ENCODE assay signal across 1 cellular context in the genomic region with DNA sequence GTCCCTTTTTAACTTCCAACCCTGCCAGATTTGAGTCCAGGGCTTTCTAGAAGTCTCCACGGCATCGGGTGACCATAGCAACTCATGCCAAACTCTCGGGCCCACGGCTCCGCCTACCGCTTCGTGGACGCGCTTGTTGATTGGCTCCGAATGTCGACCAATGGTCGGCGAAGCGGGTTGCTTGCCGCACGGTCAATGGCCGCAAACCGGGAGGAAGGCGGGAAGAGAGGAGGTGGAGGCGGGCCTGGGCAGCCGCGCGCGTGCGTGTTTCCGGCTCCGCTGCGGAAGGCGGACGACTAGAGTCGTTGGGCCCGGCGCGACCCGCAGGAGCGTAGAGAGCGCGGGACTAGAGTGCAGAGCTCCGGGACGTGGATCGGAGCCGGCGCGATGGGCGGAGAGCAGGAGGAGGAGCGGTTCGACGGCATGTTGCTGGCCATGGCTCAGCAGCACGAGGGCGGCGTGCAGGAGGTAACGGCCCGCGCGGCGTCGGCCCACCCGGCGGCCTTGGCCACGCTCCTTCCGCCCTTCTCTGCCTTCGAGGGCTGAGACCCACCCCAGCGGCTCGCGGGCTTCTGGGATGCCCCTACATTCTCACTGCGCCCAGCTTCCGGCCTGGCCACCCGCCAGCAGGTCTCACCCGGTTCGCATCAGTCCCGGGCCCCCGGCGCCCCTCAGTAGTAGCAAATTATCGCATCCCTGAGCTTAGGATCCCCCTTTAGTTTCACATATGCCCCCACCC.
TF ChIP-seq lines count a peak whose summit lies in the region.

A gene (plus strand): TSS at position 282 of the 739 bp plus-strand sequence. CDS start 106 bp downstream, at position 388.

TF ChIP-seq in HepG2, 621 proteins besides CTCF, POLR2A, EP300 and RAD21 (continued from another document and continues in another):
- TF ChIP-seq, protein P1, sequence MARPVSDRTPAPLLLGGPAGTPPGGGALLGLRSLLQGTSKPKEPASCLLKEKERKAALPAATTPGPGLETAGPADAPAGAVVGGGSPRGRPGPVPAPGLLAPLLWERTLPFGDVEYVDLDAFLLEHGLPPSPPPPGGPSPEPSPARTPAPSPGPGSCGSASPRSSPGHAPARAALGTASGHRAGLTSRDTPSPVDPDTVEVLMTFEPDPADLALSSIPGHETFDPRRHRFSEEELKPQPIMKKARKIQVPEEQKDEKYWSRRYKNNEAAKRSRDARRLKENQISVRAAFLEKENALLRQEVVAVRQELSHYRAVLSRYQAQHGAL (CRISPR knock-in tag; IDR thresholded peaks at IDR 0.05; ENCODE audit: not compliant biosample characterization): no peak
- peak; percentile 77; the same call in 1 of the 2 replicates for TF ChIP-seq CHCHD3 (CRISPR knock-in tag; IDR thresholded peaks at IDR 0.05)
- TF ChIP-seq, protein P2, sequence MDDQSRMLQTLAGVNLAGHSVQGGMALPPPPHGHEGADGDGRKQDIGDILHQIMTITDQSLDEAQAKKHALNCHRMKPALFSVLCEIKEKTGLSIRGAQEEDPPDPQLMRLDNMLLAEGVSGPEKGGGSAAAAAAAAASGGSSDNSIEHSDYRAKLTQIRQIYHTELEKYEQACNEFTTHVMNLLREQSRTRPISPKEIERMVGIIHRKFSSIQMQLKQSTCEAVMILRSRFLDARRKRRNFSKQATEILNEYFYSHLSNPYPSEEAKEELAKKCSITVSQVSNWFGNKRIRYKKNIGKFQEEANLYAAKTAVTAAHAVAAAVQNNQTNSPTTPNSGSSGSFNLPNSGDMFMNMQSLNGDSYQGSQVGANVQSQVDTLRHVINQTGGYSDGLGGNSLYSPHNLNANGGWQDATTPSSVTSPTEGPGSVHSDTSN (CRISPR knock-in tag; IDR thresholded peaks at IDR 0.05; ENCODE audit: borderline replicate concordance): no peak
- no peak for TF ChIP-seq ZNF496 (CRISPR knock-in tag; IDR thresholded peaks at IDR 0.05; ENCODE audit: insufficient replicate concordance)
- TF ChIP-seq, protein P3, sequence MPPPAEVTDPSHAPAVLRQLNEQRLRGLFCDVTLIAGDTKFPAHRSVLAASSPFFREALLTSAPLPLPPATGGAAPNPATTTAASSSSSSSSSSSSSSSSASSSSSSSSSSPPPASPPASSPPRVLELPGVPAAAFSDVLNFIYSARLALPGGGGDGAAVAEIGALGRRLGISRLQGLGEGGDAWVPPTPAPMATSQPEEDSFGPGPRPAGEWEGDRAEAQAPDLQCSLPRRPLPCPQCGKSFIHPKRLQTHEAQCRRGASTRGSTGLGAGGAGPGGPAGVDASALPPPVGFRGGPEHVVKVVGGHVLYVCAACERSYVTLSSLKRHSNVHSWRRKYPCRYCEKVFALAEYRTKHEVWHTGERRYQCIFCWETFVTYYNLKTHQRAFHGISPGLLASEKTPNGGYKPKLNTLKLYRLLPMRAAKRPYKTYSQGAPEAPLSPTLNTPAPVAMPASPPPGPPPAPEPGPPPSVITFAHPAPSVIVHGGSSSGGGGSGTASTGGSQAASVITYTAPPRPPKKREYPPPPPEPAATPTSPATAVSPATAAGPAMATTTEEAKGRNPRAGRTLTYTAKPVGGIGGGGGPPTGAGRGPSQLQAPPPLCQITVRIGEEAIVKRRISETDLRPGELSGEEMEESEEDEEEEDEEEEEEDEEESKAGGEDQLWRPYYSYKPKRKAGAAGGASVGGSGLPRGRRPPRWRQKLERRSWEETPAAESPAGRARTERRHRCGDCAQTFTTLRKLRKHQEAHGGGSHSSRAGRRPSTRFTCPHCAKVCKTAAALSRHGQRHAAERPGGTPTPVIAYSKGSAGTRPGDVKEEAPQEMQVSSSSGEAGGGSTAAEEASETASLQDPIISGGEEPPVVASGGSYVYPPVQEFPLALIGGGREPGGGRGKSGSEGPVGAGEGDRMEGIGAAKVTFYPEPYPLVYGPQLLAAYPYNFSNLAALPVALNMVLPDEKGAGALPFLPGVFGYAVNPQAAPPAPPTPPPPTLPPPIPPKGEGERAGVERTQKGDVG (CRISPR knock-in tag; IDR thresholded peaks at IDR 0.05; ENCODE audit: borderline replicate concordance): no peak; the same call in 1 of the 2 replicates
- TF ChIP-seq SETDB1 (CRISPR knock-in tag; IDR thresholded peaks at IDR 0.05; ENCODE audit: borderline replicate concordance): no peak
- peak; percentile 80; the same call in 1 of the 2 replicates for TF ChIP-seq ZNF350 (CRISPR knock-in tag; IDR thresholded peaks at IDR 0.05; ENCODE audit: borderline replicate concordance, low read depth)
- no peak for TF ChIP-seq REPIN1 (CRISPR knock-in tag; IDR thresholded peaks at IDR 0.05; ENCODE audit: borderline replicate concordance, low read depth)
- TF ChIP-seq, protein P4, sequence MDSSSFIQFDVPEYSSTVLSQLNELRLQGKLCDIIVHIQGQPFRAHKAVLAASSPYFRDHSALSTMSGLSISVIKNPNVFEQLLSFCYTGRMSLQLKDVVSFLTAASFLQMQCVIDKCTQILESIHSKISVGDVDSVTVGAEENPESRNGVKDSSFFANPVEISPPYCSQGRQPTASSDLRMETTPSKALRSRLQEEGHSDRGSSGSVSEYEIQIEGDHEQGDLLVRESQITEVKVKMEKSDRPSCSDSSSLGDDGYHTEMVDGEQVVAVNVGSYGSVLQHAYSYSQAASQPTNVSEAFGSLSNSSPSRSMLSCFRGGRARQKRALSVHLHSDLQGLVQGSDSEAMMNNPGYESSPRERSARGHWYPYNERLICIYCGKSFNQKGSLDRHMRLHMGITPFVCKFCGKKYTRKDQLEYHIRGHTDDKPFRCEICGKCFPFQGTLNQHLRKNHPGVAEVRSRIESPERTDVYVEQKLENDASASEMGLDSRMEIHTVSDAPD (CRISPR knock-in tag; IDR thresholded peaks at IDR 0.05): no peak
- TF ChIP-seq, protein P5, sequence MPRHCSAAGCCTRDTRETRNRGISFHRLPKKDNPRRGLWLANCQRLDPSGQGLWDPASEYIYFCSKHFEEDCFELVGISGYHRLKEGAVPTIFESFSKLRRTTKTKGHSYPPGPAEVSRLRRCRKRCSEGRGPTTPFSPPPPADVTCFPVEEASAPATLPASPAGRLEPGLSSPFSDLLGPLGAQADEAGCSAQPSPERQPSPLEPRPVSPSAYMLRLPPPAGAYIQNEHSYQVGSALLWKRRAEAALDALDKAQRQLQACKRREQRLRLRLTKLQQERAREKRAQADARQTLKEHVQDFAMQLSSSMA (CRISPR knock-in tag; IDR thresholded peaks at IDR 0.05): peak; percentile 62; the same call in 1 of the 2 replicates
- no peak for TF ChIP-seq SNRNP70 (IDR thresholded peaks at IDR 0.05; ENCODE audit: low read depth, low read length)
- TF ChIP-seq ZNF713 (CRISPR knock-in tag; IDR thresholded peaks at IDR 0.05): no peak
- TF ChIP-seq FOXO1 (CRISPR knock-in tag; IDR thresholded peaks at IDR 0.05): peak; percentile 50; the same call in 1 of the 2 replicates
- peak; percentile 10; the same call in 1 of the 2 replicates for TF ChIP-seq ZNF205 (CRISPR knock-in tag; IDR thresholded peaks at IDR 0.05)
- TF ChIP-seq, protein P6, sequence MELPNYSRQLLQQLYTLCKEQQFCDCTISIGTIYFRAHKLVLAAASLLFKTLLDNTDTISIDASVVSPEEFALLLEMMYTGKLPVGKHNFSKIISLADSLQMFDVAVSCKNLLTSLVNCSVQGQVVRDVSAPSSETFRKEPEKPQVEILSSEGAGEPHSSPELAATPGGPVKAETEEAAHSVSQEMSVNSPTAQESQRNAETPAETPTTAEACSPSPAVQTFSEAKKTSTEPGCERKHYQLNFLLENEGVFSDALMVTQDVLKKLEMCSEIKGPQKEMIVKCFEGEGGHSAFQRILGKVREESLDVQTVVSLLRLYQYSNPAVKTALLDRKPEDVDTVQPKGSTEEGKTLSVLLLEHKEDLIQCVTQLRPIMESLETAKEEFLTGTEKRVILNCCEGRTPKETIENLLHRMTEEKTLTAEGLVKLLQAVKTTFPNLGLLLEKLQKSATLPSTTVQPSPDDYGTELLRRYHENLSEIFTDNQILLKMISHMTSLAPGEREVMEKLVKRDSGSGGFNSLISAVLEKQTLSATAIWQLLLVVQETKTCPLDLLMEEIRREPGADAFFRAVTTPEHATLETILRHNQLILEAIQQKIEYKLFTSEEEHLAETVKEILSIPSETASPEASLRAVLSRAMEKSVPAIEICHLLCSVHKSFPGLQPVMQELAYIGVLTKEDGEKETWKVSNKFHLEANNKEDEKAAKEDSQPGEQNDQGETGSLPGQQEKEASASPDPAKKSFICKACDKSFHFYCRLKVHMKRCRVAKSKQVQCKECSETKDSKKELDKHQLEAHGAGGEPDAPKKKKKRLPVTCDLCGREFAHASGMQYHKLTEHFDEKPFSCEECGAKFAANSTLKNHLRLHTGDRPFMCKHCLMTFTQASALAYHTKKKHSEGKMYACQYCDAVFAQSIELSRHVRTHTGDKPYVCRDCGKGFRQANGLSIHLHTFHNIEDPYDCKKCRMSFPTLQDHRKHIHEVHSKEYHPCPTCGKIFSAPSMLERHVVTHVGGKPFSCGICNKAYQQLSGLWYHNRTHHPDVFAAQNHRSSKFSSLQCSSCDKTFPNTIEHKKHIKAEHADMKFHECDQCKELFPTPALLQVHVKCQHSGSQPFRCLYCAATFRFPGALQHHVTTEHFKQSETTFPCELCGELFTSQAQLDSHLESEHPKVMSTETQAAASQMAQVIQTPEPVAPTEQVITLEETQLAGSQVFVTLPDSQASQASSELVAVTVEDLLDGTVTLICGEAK (IDR thresholded peaks at IDR 0.05): peak; percentile 11; the same call in 1 of the 2 replicates
- TF ChIP-seq, protein P6 (CRISPR knock-in tag; IDR thresholded peaks at IDR 0.05): peak; percentile 75; the same call in 1 of the 2 replicates
- peak; percentile 68 for TF ChIP-seq KLF6 (CRISPR knock-in tag; IDR thresholded peaks at IDR 0.05)
- TF ChIP-seq SP5 (CRISPR knock-in tag; IDR thresholded peaks at IDR 0.05; ENCODE audit: borderline replicate concordance, low read depth): no peak; the same call in 1 of the 2 replicates
- TF ChIP-seq ZNF678 (CRISPR knock-in tag; IDR thresholded peaks at IDR 0.05): peak; percentile 70
- peak; percentile 51; the same call in 1 of the 2 replicates for TF ChIP-seq MTA1 (CRISPR knock-in tag; IDR thresholded peaks at IDR 0.05; ENCODE audit: borderline replicate concordance)
- peak; percentile 62; the same call in 1 of the 2 replicates for TF ChIP-seq ESRRA (CRISPR knock-in tag; IDR thresholded peaks at IDR 0.05; ENCODE audit: low read depth)
- TF ChIP-seq NBN (conservative IDR thresholded peaks at IDR 0.05): no peak
- TF ChIP-seq ZNF709 (CRISPR knock-in tag; IDR thresholded peaks at IDR 0.05): peak; percentile 95
- no peak for TF ChIP-seq RARA (CRISPR knock-in tag; IDR thresholded peaks at IDR 0.05)
- no peak for TF ChIP-seq ZNF674 (CRISPR knock-in tag; IDR thresholded peaks at IDR 0.05; ENCODE audit: low read depth)
- TF ChIP-seq HIVEP1 (CRISPR knock-in tag; IDR thresholded peaks at IDR 0.05): peak; percentile 61; the same call in 1 of the 2 replicates
- peak; percentile 52; the same call in 1 of the 2 replicates for TF ChIP-seq SALL2 (CRISPR knock-in tag; IDR thresholded peaks at IDR 0.05)
- no peak for TF ChIP-seq ZNF567 (CRISPR knock-in tag; IDR thresholded peaks at IDR 0.05; ENCODE audit: borderline replicate concordance)
- TF ChIP-seq SCMH1 (CRISPR knock-in tag; IDR thresholded peaks at IDR 0.05; ENCODE audit: borderline replicate concordance): no peak
- TF ChIP-seq, protein P7, sequence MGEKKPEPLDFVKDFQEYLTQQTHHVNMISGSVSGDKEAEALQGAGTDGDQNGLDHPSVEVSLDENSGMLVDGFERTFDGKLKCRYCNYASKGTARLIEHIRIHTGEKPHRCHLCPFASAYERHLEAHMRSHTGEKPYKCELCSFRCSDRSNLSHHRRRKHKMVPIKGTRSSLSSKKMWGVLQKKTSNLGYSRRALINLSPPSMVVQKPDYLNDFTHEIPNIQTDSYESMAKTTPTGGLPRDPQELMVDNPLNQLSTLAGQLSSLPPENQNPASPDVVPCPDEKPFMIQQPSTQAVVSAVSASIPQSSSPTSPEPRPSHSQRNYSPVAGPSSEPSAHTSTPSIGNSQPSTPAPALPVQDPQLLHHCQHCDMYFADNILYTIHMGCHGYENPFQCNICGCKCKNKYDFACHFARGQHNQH (CRISPR knock-in tag; IDR thresholded peaks at IDR 0.05): peak; percentile 67; the same call in 1 of the 2 replicates
- TF ChIP-seq, protein P8, sequence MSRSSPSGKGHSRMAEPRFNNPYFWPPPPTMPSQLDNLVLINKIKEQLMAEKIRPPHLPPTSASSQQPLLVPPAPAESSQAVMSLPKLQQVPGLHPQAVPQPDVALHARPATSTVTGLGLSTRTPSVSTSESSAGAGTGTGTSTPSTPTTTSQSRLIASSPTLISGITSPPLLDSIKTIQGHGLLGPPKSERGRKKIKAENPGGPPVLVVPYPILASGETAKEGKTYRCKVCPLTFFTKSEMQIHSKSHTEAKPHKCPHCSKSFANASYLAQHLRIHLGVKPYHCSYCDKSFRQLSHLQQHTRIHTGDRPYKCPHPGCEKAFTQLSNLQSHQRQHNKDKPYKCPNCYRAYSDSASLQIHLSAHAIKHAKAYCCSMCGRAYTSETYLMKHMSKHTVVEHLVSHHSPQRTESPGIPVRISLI (CRISPR knock-in tag; IDR thresholded peaks at IDR 0.05; ENCODE audit: borderline replicate concordance): no peak; the same call in 1 of the 2 replicates
- peak; percentile 19; the same call in 1 of the 2 replicates for TF ChIP-seq HNF4A (CRISPR knock-in tag; IDR thresholded peaks at IDR 0.05)
